ENCODE assay signal across 6 cellular contexts in genomic region chr20:45338121-45339030, GRCh38. TPM values are rescaled to one million over a fixed set of nuclear protein-coding genes. Genes with fewer than 3 reads are reported as not detected.
A peak's percentile ranks its signal among the peaks of the same experiment; 100 is the strongest.
DNase-seq lines count a peak whose midpoint lies in the region; TF ChIP-seq lines count a peak whose summit lies in the region.

No MANE protein-coding gene starts in this region.

- no peaks in the 10 kb centered on the region for H3K36me3 ChIP-seq in SJCRH30
- peaks cover 0 to 26% (median 0%) of the 10 kb centered on the region in 6 donors for H3K36me3 ChIP-seq in spleen

- H3K4me3 ChIP-seq in SJCRH30 (no peak overlapping the region), spleen (no peak overlapping the region)

- H3K27me3 ChIP-seq in SJCRH30 (no peaks in the 10 kb centered on the region), spleen (replicated peaks in 1 of 7) (no peaks in the 10 kb centered on the region)

- no peak for TF ChIP-seq POLR2A in spleen (IDR thresholded peaks at IDR 0.05)

- WGBS in spleen, 5 donors: 78 to 94% (median 92%) methylated on average over 9 to 11 of the region's 11 CpGs

- DNase-seq in SJCRH30 (no peak), fibroblast of peridontal ligament (ENCODE audit: extremely low read depth) (peak; percentile 56), spleen (no peak), COR-L47 (lab: John Stamatoyannopoulos, UW) (no peak), NOMO-1 treated with DMSO at 0.1 percent for 48 hours (lab: John Stamatoyannopoulos, UW; ENCODE audit: unreplicated experiment) (no peak), NCI-H146 (lab: John Stamatoyannopoulos, UW) (no peak)

- intact Hi-C loops in spleen (cut with DNase I; ENCODE audit: low total_unique reads): no loop called here

- H3K9me3 ChIP-seq in SJCRH30 (replicated peaks) (no peaks in the 10 kb centered on the region), spleen (no peaks in the 10 kb centered on the region)

- TF ChIP-seq CTCF in spleen (IDR thresholded peaks at IDR 0.05 in 8 of 11, conservative IDR thresholded peaks at IDR 0.05 in 3 of 11): no peak

- H3K4me1 ChIP-seq in SJCRH30 (peaks cover 40% of the 10 kb centered on the region), spleen (peaks cover 0 to 68% (median 16%) of the 10 kb centered on the region in 6 donors)

- H3K27ac ChIP-seq in SJCRH30 (peak overlapping the region; percentile 31), spleen (peak overlapping the region in 7 of 8 donors; percentile 17 to 73 (median 63))

RNA-seq across cellular contexts. Expression of gene SDC4, which starts 9.8 kb away (rescaled TPM):
- 47.4 and 48.7 TPM in 2 replicates for total RNA-seq in SJCRH30 (2014; rRNA removed; shearing (Covaris generic))
- total RNA-seq in spleen: 10 to 100 TPM; 27.2 to 56.1 (median 39.7) TPM
- 10 to 100 TPM; 10.4 to 21.0 (median 15.5) TPM for polyA plus RNA-seq in spleen

RNA-seq across cellular contexts. Expression of gene SYS1, which starts 24.6 kb away (rescaled TPM):
- total RNA-seq in SJCRH30 (2014; rRNA removed; shearing (Covaris generic)): 24.2 and 27.8 TPM in 2 replicates
- 10 to 100 TPM; 23.7 to 69.8 (median 35.3) TPM for total RNA-seq in spleen
- 10 to 100 TPM; 15.1 to 22.2 (median 21.6) TPM for polyA plus RNA-seq in spleen

RNA-seq across cellular contexts. Expression of gene MATN4, which starts 30.3 kb away (rescaled TPM):
- total RNA-seq in SJCRH30 (2014; rRNA removed; shearing (Covaris generic)): 0.18 TPM in 1 of 2 replicates, not detected in the other
- not detected for total RNA-seq in spleen
- under 1 TPM in 2 of 3 donors, not detected in 1; 0.19 to 0.52 TPM for polyA plus RNA-seq in spleen

RNA-seq across cellular contexts. Expression of gene RBPJL, which starts 31.7 kb away (rescaled TPM):
- not detected in 2 replicates for total RNA-seq in SJCRH30 (2014; rRNA removed; shearing (Covaris generic))
- total RNA-seq in spleen: not detected
- polyA plus RNA-seq in spleen: under 1 TPM in 2 of 3 donors, not detected in 1; 0.05 to 0.09 TPM

RNA-seq across cellular contexts. Expression of gene TP53TG5, which starts 39.7 kb away (rescaled TPM):
- not detected in 2 replicates for total RNA-seq in SJCRH30 (2014; rRNA removed; shearing (Covaris generic))
- total RNA-seq in spleen: under 1 TPM in 2 of 7 donors, not detected in 5; 0.60 to 0.66 TPM
- polyA plus RNA-seq in spleen: under 1 TPM in 1 of 3 donors, not detected in 2; 0.08 TPM
